In the genomic region with DNA sequence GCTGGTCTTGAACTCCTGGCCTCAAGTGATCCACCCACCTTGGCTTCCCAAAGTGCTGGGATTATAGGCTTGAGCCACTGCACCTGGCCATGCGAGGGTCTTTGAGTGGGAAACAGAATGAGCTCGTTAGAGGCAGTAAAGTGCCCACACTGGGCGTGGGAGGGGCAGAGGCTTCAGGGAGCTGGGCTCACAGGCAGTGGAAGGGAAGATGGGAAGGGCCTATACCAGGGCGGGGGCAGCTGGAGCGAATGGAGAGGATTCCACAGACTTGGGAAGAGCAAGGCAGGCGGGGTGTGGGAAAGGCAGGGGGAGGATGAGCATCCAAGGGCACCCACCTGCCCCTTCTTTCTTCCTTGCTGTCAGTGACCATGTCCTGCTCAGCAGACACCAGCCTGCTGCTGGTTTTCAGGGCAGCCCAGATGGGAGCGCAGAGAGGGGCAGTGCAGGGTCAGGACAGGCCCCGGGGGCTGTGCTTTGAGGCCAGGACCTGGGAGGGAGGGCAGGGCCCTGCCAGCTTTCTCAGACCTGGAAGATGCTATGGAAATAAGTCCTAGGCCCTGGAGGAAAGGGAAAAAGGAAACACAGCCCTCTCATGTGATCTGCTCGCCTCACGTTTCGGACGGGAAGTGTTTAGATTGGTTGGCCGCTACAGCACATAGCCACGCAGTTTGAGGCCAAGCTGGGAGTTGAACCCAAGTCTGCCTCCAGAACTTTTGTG, we compare ENCODE assay signal across 18 cellular contexts. TPM values are rescaled to one million over a fixed set of nuclear protein-coding genes. Genes with fewer than 3 reads are reported as not detected.
DNase-seq lines count a peak whose midpoint lies in the region; ATAC-seq and TF ChIP-seq lines count a peak whose summit lies in the region.
"Had no signal": no experiment of that assay in that cellular context is flagged by ENCODE, and none has a peak within 500 bp of the region (broad histone marks: within the 10 kb centered on the region; RNA-seq: fewer than 3 reads in every experiment).

No MANE protein-coding gene starts in this region.

- peaks cover 2 to 20% of the 10 kb centered on the region in 2 donors for H3K36me3 ChIP-seq in prostate gland

- intact Hi-C loops in prostate gland (cut with DNase I) (no loop called here), lower leg skin (cut with DNase I; ENCODE audit: low total_unique reads) (no loop called here)

- H3K27ac Mint-ChIP-seq in HFFc6 (0 out of 2 replicates have a peak overlapping the region, but pooled peaks have one; percentile 9), neural crest cell (ENCODE audit: unreplicated experiment) (peak overlapping the region; percentile 91)
- peak overlapping the region; percentile 82 for H3K27ac Mint-ChIP-seq in central memory CD8-positive, alpha-beta T cell (ENCODE audit: low read depth)
- H3K27ac Mint-ChIP-seq: activated T-helper 2 cell treated with anti-CD3 and anti-CD28 coated beads, Interferon-gamma antibody, Interleukin-2, Interleukin-4, amounts not matched to agents 10 μg/mL and 5 μg/mL and 100 μg/mL, durations not matched to agents 14 hours and 24 hours and 36 hours; B cell had no signal

- no peak for ATAC-seq in central memory CD8-positive, alpha-beta T cell (replicated peaks; ENCODE audit: extremely low read depth, poor library complexity, severe bottlenecking)
- ATAC-seq: activated CD4-positive, CD25-positive, alpha-beta regulatory T cell treated with anti-CD3 and anti-CD28 coated beads, Interleukin-2, amount 50 U/mL, for 24 hours; left cardiac atrium had no signal

- no peak overlapping the region for H3K27ac ChIP-seq in prostate gland
- H3K27ac ChIP-seq: tibial artery had no signal

- H3K36me3 Mint-ChIP-seq in HFFc6 (ENCODE audit: low read depth), result peaks cover 13% of the 10 kb centered on the region; the same call in 1 of the 2 replicates
- peaks cover 31% of the 10 kb centered on the region for H3K36me3 Mint-ChIP-seq in central memory CD8-positive, alpha-beta T cell (ENCODE audit: insufficient read depth)
- peaks cover 13% of the 10 kb centered on the region for H3K36me3 Mint-ChIP-seq in neural crest cell (ENCODE audit: low read depth)

- peaks cover 5% of the 10 kb centered on the region; the same call in 1 of the 2 replicates for H3K4me1 Mint-ChIP-seq in HFFc6 (ENCODE audit: low read depth)
- H3K4me1 Mint-ChIP-seq in central memory CD8-positive, alpha-beta T cell, result peaks cover 8% of the 10 kb centered on the region
- H3K4me1 Mint-ChIP-seq in neural crest cell, result peaks cover 39% of the 10 kb centered on the region

- TF ChIP-seq CTCF in HFFc6 (IDR thresholded peaks at IDR 0.05), result no peak
- TF ChIP-seq CTCF in neural crest cell (conservative IDR thresholded peaks at IDR 0.05), result no peak
- TF ChIP-seq CTCF in prostate gland (IDR thresholded peaks at IDR 0.05), result no peak
- no peak for TF ChIP-seq CTCF in lower leg skin (IDR thresholded peaks at IDR 0.05)

- no peaks in the 10 kb centered on the region for H3K27me3 ChIP-seq in prostate gland (replicated peaks; ENCODE audit: insufficient read depth)

- DNase-seq in D341Med (ENCODE audit: low spot score), result peak; percentile 38
- DNase-seq in HFFc6, result no peak
- no peak for DNase-seq in central memory CD8-positive, alpha-beta T cell (ENCODE audit: low spot score in 2 of 2)
- no peak for DNase-seq in neural crest cell (ENCODE audit: low read depth, low spot score)
- DNase-seq in prostate gland (ENCODE audit: low spot score), result no peak
- DNase-seq in DMS79 (lab: John Stamatoyannopoulos, UW), result no peak
- no peak for DNase-seq in lower leg skin (ENCODE audit: low spot score in 2 of 2)
- DNase-seq in NCI-H524 treated with DMSO at 0.1 percent for 48 hours (lab: John Stamatoyannopoulos, UW), result no peak
- DNase-seq: left cardiac atrium, NCI-H1436 treated with DMSO at 0.1 percent for 48 hours, NCI-H446, SIG-M5, tibial artery had no signal

- TF ChIP-seq POLR2A in prostate gland (IDR thresholded peaks at IDR 0.05), result no peak
- TF ChIP-seq POLR2A in lower leg skin (IDR thresholded peaks at IDR 0.05), result no peak

- WGBS in prostate gland, result 58% methylated on average over 14 of the region's 14 CpGs
- WGBS in lower leg skin, 2 donors, result 29 to 41% methylated on average over 14 of the region's 14 CpGs

- no peaks in the 10 kb centered on the region for H3K9me3 ChIP-seq in prostate gland

- H3K4me1 ChIP-seq in prostate gland (replicated peaks), result no peaks in the 10 kb centered on the region

- H3K4me3 ChIP-seq in prostate gland (no peak overlapping the region), lower leg skin (ENCODE audit: low read depth, poor library complexity, severe bottlenecking) (no peak overlapping the region)
- H3K4me3 ChIP-seq: smooth muscle cell, tibial artery had no signal

- H3K27me3 Mint-ChIP-seq in HFFc6 (ENCODE audit: insufficient read depth), result no peaks in the 10 kb centered on the region; the same call in none of the 2 replicates
- H3K27me3 Mint-ChIP-seq in central memory CD8-positive, alpha-beta T cell, result no peaks in the 10 kb centered on the region
- H3K27me3 Mint-ChIP-seq in neural crest cell (ENCODE audit: low read depth), result peaks cover 2% of the 10 kb centered on the region

- H3K9me3 Mint-ChIP-seq in HFFc6 (peaks cover 4% of the 10 kb centered on the region; the same call in 1 of the 2 replicates), neural crest cell (no peaks in the 10 kb centered on the region)
- no peaks in the 10 kb centered on the region for H3K9me3 Mint-ChIP-seq in central memory CD8-positive, alpha-beta T cell
- H3K9me3 Mint-ChIP-seq: activated T-helper 2 cell treated with anti-CD3 and anti-CD28 coated beads, Interferon-gamma antibody, Interleukin-2, Interleukin-4, amounts not matched to agents 10 μg/mL and 5 μg/mL and 100 μg/mL, durations not matched to agents 14 hours and 24 hours and 36 hours had no signal

- H3K4me3 Mint-ChIP-seq in HFFc6 (no peak overlapping the region), neural crest cell (peak overlapping the region; percentile 54)
- H3K4me3 Mint-ChIP-seq in central memory CD8-positive, alpha-beta T cell, result no peak overlapping the region
- H3K4me3 Mint-ChIP-seq: B cell had no signal

RNA-seq across cellular contexts. Expression of a gene that starts 4.3 kb away (rescaled TPM):
- under 1 TPM; 0.18 to 0.83 (median 0.27) TPM for total RNA-seq in HFFc6 (2021; fragmentation: NEBNext Ultra II Directional; extraction: Animal tissue kit (Norgen Biotek cat#: 25700))
- 6.6 and 7.0 TPM in 2 replicates for total RNA-seq in neural crest cell
- total RNA-seq in prostate gland, result 1 to 10 TPM; 6.3 to 8.4 TPM
- total RNA-seq in lower leg skin, result 1 to 10 TPM; 1.7 to 3.8 (median 2.2) TPM
- total RNA-seq: T-helper 2 cell treated with Interferon-gamma antibody and Interleukin-4, amounts not matched to agents 100 ng/mL and 5 ng/mL, for 36 hours had no signal

Comparison
In these comparisons a context has a peak if more than half of its experiments do, and no peak if none do; other contexts are left out.
1. H3K27ac Mint-ChIP-seq: peak in every context shown above with its lines; median percentile 91 in neural crest cell; 82 in central memory CD8-positive, alpha-beta T cell; 9 in HFFc6.